Comparison of ENCODE assay signal across 8 cellular contexts in genomic region chr7:50791921-50792341, GRCh38. TPM values are rescaled to one million over a fixed set of nuclear protein-coding genes. Genes with fewer than 3 reads are reported as not detected.
DNase-seq lines count a peak whose midpoint lies in the region; ATAC-seq and TF ChIP-seq lines count a peak whose summit lies in the region.

No MANE protein-coding gene starts in this region.

- DNase-seq in GF-D8 (lab: John Stamatoyannopoulos, UW) (peak; percentile 57), Peyer's patch (no peak), erythroblast (lab: John Stamatoyannopoulos, UW) (peak; percentile 65 to 71), osteocyte (ENCODE audit: extremely low spot score, unreplicated experiment) (no peak), COLO829 (ENCODE audit: low spot score) (no peak)

- no peaks in the 10 kb centered on the region for H3K27me3 Mint-ChIP-seq in osteocyte (ENCODE audit: unreplicated experiment)

- H3K4me1 ChIP-seq in Peyer's patch: peaks cover 0 to 6% (median 0%) of the 10 kb centered on the region in 4 donors

- no peak for TF ChIP-seq POLR2A in Peyer's patch (IDR thresholded peaks at IDR 0.05)
- TF ChIP-seq POLR2A in erythroblast (IDR thresholded peaks at IDR 0.05; ENCODE audit: low read length): no peak

- H3K27me3 ChIP-seq in Peyer's patch: no peaks in the 10 kb centered on the region

- H3K9me3 Mint-ChIP-seq in osteocyte (ENCODE audit: unreplicated experiment): peaks cover 5% of the 10 kb centered on the region

- peak overlapping the region; percentile 89 for H3K27ac Mint-ChIP-seq in osteocyte (ENCODE audit: unreplicated experiment)

- ATAC-seq in HG03108 (IDR thresholded peaks at IDR 0.05; ENCODE audit: unreplicated experiment) (no peak), HG03469 (IDR thresholded peaks at IDR 0.05; ENCODE audit: unreplicated experiment) (no peak), HG02588 (IDR thresholded peaks at IDR 0.05; ENCODE audit: unreplicated experiment) (no peak)

- H3K4me3 ChIP-seq in Peyer's patch: peak overlapping the region in 3 of 4 donors; percentile 40 to 87 (median 50)

- H3K4me1 Mint-ChIP-seq in osteocyte (ENCODE audit: unreplicated experiment): peaks cover 29% of the 10 kb centered on the region

- H3K9me3 ChIP-seq in Peyer's patch: no peaks in the 10 kb centered on the region

- no peak for TF ChIP-seq CTCF in Peyer's patch (IDR thresholded peaks at IDR 0.05)
- TF ChIP-seq CTCF in osteocyte (IDR thresholded peaks at IDR 0.05): no peak

- H3K4me3 Mint-ChIP-seq in osteocyte (ENCODE audit: unreplicated experiment): peak overlapping the region; percentile 88

- H3K36me3 Mint-ChIP-seq in osteocyte (ENCODE audit: unreplicated experiment): peaks cover 1% of the 10 kb centered on the region

- peak overlapping the region in 1 of 4 donors; percentile 59 for H3K27ac ChIP-seq in Peyer's patch

- H3K36me3 ChIP-seq in Peyer's patch: no peaks in the 10 kb centered on the region

RNA-seq across cellular contexts. Expression of gene GRB10, which starts 9.2 kb away (rescaled TPM):
- 10 to 100 TPM; 32.1 to 50.3 (median 38.1) TPM for total RNA-seq in Peyer's patch
- total RNA-seq in osteocyte: 47.4 and 51.3 TPM in 2 replicates

Comparison
In these comparisons a context has a peak if more than half of its experiments do, and no peak if none do; other contexts are left out.
1. DNase-seq: peak in GF-D8 (single experiment) and erythroblast (2 of 2); none in Peyer's patch (0 of 3), osteocyte (single experiment) and COLO829 (single experiment).